In genomic region chr20:62142252-62143117, GRCh38 we compare ENCODE assay signal across 8 cellular contexts. TPM values are rescaled to one million over a fixed set of nuclear protein-coding genes. Genes with fewer than 3 reads are reported as not detected.
DNase-seq lines count a peak whose midpoint lies in the region; ATAC-seq and TF ChIP-seq lines count a peak whose summit lies in the region.

No MANE protein-coding gene starts in this region.

- H3K27me3 Mint-ChIP-seq in effector memory CD8-positive, alpha-beta T cell: no peaks in the 10 kb centered on the region
- H3K27me3 Mint-ChIP-seq in naive thymus-derived CD4-positive, alpha-beta T cell: no peaks in the 10 kb centered on the region

- H3K9me3 ChIP-seq in Panc1 (ENCODE audit: control insufficient read depth, insufficient read depth, low read depth, low read length): no peaks in the 10 kb centered on the region
- H3K9me3 ChIP-seq in naive thymus-derived CD4-positive, alpha-beta T cell (ENCODE audit: control insufficient read depth in 2 of 3, low read length in 3 of 3): no peaks in the 10 kb centered on the region

- ATAC-seq in HG02798 (IDR thresholded peaks at IDR 0.05; ENCODE audit: poor library complexity, unreplicated experiment) (peak; percentile 17), Panc1 (peak; percentile 20), GM21737 (IDR thresholded peaks at IDR 0.05; ENCODE audit: unreplicated experiment) (no peak)
- no peak for ATAC-seq in effector memory CD8-positive, alpha-beta T cell (replicated peaks)
- ATAC-seq in naive thymus-derived CD4-positive, alpha-beta T cell: peak; percentile 16

- in situ Hi-C loops in Panc1 (cut with HindIII; ENCODE audit: low pct_unique_long_range_greater_than_20kb, low sequenced_read_pairs): no loop called here

- peaks cover 54% of the 10 kb centered on the region for H3K36me3 Mint-ChIP-seq in effector memory CD8-positive, alpha-beta T cell (ENCODE audit: insufficient read depth)
- H3K36me3 Mint-ChIP-seq in naive thymus-derived CD4-positive, alpha-beta T cell: peaks cover 8 to 31% (median 20%) of the 10 kb centered on the region in 5 donors

- no TSS peak for BruUV-seq in Panc1 (replicated peaks; lab: Mats Ljungman, UMichigan)

- peaks cover 22% of the 10 kb centered on the region for H3K4me1 ChIP-seq in Panc1 (ENCODE audit: control insufficient read depth, insufficient read depth, low read length)
- H3K4me1 ChIP-seq in naive thymus-derived CD4-positive, alpha-beta T cell (ENCODE audit: control insufficient read depth in 2 of 2, insufficient read depth in 2 of 2, low read length in 2 of 2): peaks cover 28 to 36% of the 10 kb centered on the region in 2 donors

- H3K27ac ChIP-seq in Panc1 (ENCODE audit: low read length): peak overlapping the region; percentile 88
- peak overlapping the region; percentile 75 for H3K27ac ChIP-seq in naive thymus-derived CD4-positive, alpha-beta T cell (ENCODE audit: low read depth, low read length)

- intact Hi-C loops in Panc1 (cut with micrococcal nuclease; ENCODE audit: unreplicated experiment): no loop called here
- intact Hi-C loops in naive thymus-derived CD4-positive, alpha-beta T cell (cut with micrococcal nuclease): loop anchor here (1.0 to 5.0 kb wide), 10 partner anchors 14 to 245 kb away; partner anchors contain the start of genes ADRM1 (in 2 of the 2), LSM14B (in 2 of the 2), OSBPL2 (in 2 of the 2) and RPS21 (in 1 of the 2)

- peak overlapping the region; percentile 85 to 86 for H3K4me3 Mint-ChIP-seq in effector memory CD8-positive, alpha-beta T cell
- H3K4me3 Mint-ChIP-seq in naive thymus-derived CD4-positive, alpha-beta T cell: peak overlapping the region; percentile 89 to 98 (median 92)

- peaks cover 48 to 50% of the 10 kb centered on the region in 2 donors for H3K4me1 Mint-ChIP-seq in effector memory CD8-positive, alpha-beta T cell (ENCODE audit: low read depth in 2 of 2)
- H3K4me1 Mint-ChIP-seq in naive thymus-derived CD4-positive, alpha-beta T cell: peaks cover 39 to 69% (median 61%) of the 10 kb centered on the region in 7 donors

- H3K27me3 ChIP-seq in Panc1 (ENCODE audit: control insufficient read depth, insufficient read depth, low read length): no peaks in the 10 kb centered on the region
- no peaks in the 10 kb centered on the region for H3K27me3 ChIP-seq in naive thymus-derived CD4-positive, alpha-beta T cell (ENCODE audit: control insufficient read depth in 2 of 2, insufficient read depth in 2 of 2, low read length in 2 of 2)

- peak overlapping the region; percentile 93 to 94 for H3K27ac Mint-ChIP-seq in effector memory CD8-positive, alpha-beta T cell
- H3K27ac Mint-ChIP-seq in naive thymus-derived CD4-positive, alpha-beta T cell: peak overlapping the region; percentile 80 to 97 (median 93)

- peak in 2 of 3 experiments; percentile 70 for DNase-seq in NCI-H1417 (lab: John Stamatoyannopoulos, UW)
- DNase-seq in NCI-H1417 treated with DMSO at 0.1 percent for 48 hours (lab: John Stamatoyannopoulos, UW): no peak
- no peak for DNase-seq in Panc1 (ENCODE audit: low read depth, low spot score)
- peak in 1 of 3 experiments; percentile 14 for DNase-seq in effector memory CD8-positive, alpha-beta T cell
- no peak for DNase-seq in naive thymus-derived CD4-positive, alpha-beta T cell
- DNase-seq in DMS79 treated with DMSO at 0.1 percent for 48 hours (lab: John Stamatoyannopoulos, UW): no peak

- CTCF ChIA-PET in Panc1 (lab: Charles Lee): interaction anchor here (0.9 kb wide), 1 partner anchor 132 kb away, joined by 3 read pairs; no protein-coding TSS in a partner anchor
- CTCF ChIA-PET in naive thymus-derived CD4-positive, alpha-beta T cell (lab: Charles Lee): interaction anchor here (0.5 to 2.0 kb wide), 5 partner anchors 9 to 132 kb away, joined by 3 to 6 read pairs (median 4); partner anchors contain the start of gene LSM14B

- no peak for TF ChIP-seq CTCF in Panc1 (IDR thresholded peaks at IDR 0.05)

- POLR2A ChIA-PET in Panc1 (lab: Charles Lee): no interaction called here
- POLR2A ChIA-PET in naive thymus-derived CD4-positive, alpha-beta T cell (lab: Charles Lee): interaction anchor here (0.8 to 5.6 kb wide), 11 partner anchors 17 to 1476 kb away, joined by 3 to 58 read pairs (median 5); partner anchors contain the start of genes ADRM1, LSM14B, OSBPL2 and TAF4

- H3K36me3 ChIP-seq in Panc1 (ENCODE audit: control insufficient read depth, insufficient read depth, low read length): peaks cover 25% of the 10 kb centered on the region
- peaks cover 26 to 32% (median 29%) of the 10 kb centered on the region in 3 experiments for H3K36me3 ChIP-seq in naive thymus-derived CD4-positive, alpha-beta T cell (ENCODE audit: control insufficient read depth in 2 of 3, insufficient read depth in 3 of 3, low read length in 3 of 3)

- H3K4me3 ChIP-seq in Panc1 (ENCODE audit: low read depth in 2 of 2, low read length in 2 of 2): peak overlapping the region; percentile 64 to 84
- H3K4me3 ChIP-seq in naive thymus-derived CD4-positive, alpha-beta T cell (ENCODE audit: low read length): peak overlapping the region; percentile 62

- no peaks in the 10 kb centered on the region for H3K9me3 Mint-ChIP-seq in effector memory CD8-positive, alpha-beta T cell
- no peaks in the 10 kb centered on the region for H3K9me3 Mint-ChIP-seq in naive thymus-derived CD4-positive, alpha-beta T cell

RNA-seq across cellular contexts. Expression of gene PSMA7, which starts 0.7 kb away (rescaled TPM):
- 402 TPM for total RNA-seq in Panc1 (2021; ENCODE audit: unreplicated experiment)
- polyA plus RNA-seq in Panc1 (2012; ENCODE audit: insufficient read length): 469 TPM
- 100 to 1,000 TPM; 125 to 301 (median 165) TPM for total RNA-seq in naive thymus-derived CD4-positive, alpha-beta T cell
- polyA plus RNA-seq in naive thymus-derived CD4-positive, alpha-beta T cell: 100 to 1,000 TPM; 377 to 406 TPM

RNA-seq across cellular contexts. Expression of gene SS18L1, which starts 1.1 kb away (rescaled TPM):
- total RNA-seq in Panc1 (2021; ENCODE audit: unreplicated experiment): 21.6 TPM
- polyA plus RNA-seq in Panc1 (2012; ENCODE audit: insufficient read length): 23.7 TPM
- 10 to 100 TPM; 17.8 to 26.7 (median 22.6) TPM for total RNA-seq in naive thymus-derived CD4-positive, alpha-beta T cell
- polyA plus RNA-seq in naive thymus-derived CD4-positive, alpha-beta T cell: under 1 TPM; 0.47 to 0.54 TPM

RNA-seq across cellular contexts. Expression of gene LSM14B, which starts 20.2 kb away (rescaled TPM):
- total RNA-seq in Panc1 (2021; ENCODE audit: unreplicated experiment): 52.2 TPM
- 50.1 TPM for polyA plus RNA-seq in Panc1 (2012; ENCODE audit: insufficient read length)
- 10 to 100 TPM; 39.5 to 61.5 (median 41.9) TPM for total RNA-seq in naive thymus-derived CD4-positive, alpha-beta T cell
- polyA plus RNA-seq in naive thymus-derived CD4-positive, alpha-beta T cell: 1 to 10 TPM; 1.4 to 1.9 TPM

RNA-seq across cellular contexts. Expression of gene MTG2, which starts 40.3 kb away (rescaled TPM):
- total RNA-seq in Panc1 (2021; ENCODE audit: unreplicated experiment): 56.8 TPM
- polyA plus RNA-seq in Panc1 (2012; ENCODE audit: insufficient read length): 52.9 TPM
- 10 to 100 TPM; 20.4 to 51.5 (median 41.8) TPM for total RNA-seq in naive thymus-derived CD4-positive, alpha-beta T cell
- polyA plus RNA-seq in naive thymus-derived CD4-positive, alpha-beta T cell: 10 to 100 TPM; 18.2 to 31.8 TPM

Comparison
In these comparisons a context has a peak if more than half of its experiments do, and no peak if none do; other contexts are left out.
1. DNase-seq: peak in NCI-H1417 (2 of 3); none in NCI-H1417 treated with DMSO at 0.1 percent for 48 hours (single experiment), Panc1 (single experiment), naive thymus-derived CD4-positive, alpha-beta T cell (0 of 9) and DMS79 treated with DMSO at 0.1 percent for 48 hours (single experiment).
2. ATAC-seq: peak in HG02798 (single experiment), Panc1 (single experiment) and naive thymus-derived CD4-positive, alpha-beta T cell (single experiment); none in effector memory CD8-positive, alpha-beta T cell (single experiment) and GM21737 (single experiment).